In the genomic region with DNA sequence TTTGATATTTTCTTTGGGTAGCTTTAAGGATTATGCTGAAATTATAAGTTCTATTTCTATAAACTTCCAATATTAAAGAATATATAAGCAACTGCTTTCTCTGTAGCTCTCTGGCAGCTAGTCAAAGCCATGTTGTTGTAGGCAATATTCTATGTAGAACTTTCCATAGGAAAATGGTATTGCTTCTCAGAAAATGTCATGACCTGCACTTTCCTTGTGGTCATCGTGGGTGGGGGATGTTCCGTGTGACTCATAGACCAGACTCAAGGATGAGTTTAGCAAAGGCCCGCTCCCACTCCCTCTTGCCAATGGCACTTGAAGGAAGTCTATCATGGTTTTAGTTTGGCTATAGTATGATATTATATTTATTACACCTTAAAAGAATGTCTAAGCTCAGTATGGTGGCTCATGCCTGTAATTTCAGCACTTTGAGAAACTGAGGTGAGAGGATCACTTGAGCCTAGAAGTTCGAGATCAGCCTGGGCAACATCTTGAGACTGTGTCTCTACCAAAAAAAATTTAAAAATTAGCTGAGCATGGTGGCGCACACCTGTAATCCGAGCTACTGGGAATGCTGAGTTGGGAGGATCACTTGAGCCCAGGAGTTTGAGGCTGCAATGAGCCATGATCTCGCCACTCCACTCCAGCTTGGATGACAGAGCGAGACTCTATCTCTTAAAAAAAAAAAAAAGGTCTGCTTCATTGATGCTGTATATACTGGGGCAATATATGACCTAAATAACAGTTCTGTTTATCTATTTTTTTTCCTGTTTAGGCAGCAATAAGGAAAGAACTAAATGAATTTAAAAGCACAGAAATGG, we compare ENCODE assay signal across 9 cellular contexts. TPM values are rescaled to one million over a fixed set of nuclear protein-coding genes. Genes with fewer than 3 reads are reported as not detected.
DNase-seq lines count a peak whose midpoint lies in the region; ATAC-seq and TF ChIP-seq lines count a peak whose summit lies in the region.
"Had no signal": no experiment of that assay in that cellular context is flagged by ENCODE, and none has a peak within 500 bp of the region (broad histone marks: within the 10 kb centered on the region; RNA-seq: fewer than 3 reads in every experiment).

No MANE protein-coding gene starts in this region.

- no peak overlapping the region for H3K4me3 Mint-ChIP-seq in activated naive CD8-positive, alpha-beta T cell treated with anti-CD3 and anti-CD28 coated beads for 36 hours
- H3K4me3 Mint-ChIP-seq in osteocyte (ENCODE audit: unreplicated experiment) (no peak overlapping the region), Caco-2 (ENCODE audit: unreplicated experiment) (no peak overlapping the region)

- DNase-seq in PC-3 (peak; percentile 25), osteocyte (ENCODE audit: extremely low spot score, unreplicated experiment) (no peak), gastrocnemius medialis (no peak), Caco-2 (no peak)
- peak; percentile 86 for DNase-seq in activated naive CD8-positive, alpha-beta T cell treated with anti-CD3 and anti-CD28 coated beads for 36 hours
- DNase-seq: cortex of kidney had no signal

- peaks cover 0 to 9% (median 0%) of the 10 kb centered on the region in 11 experiments; a peak in 1 of 22 replicates for H3K36me3 ChIP-seq in BLaER1 treated with 17β-estradiol and CSF1 and Interleukin-3, amounts not matched to agents 10 nM and 100 nM
- H3K36me3 ChIP-seq in PC-3 (ENCODE audit: low read depth, low read length), result no peaks in the 10 kb centered on the region
- no peaks in the 10 kb centered on the region for H3K36me3 ChIP-seq in gastrocnemius medialis
- H3K36me3 ChIP-seq in Caco-2 (ENCODE audit: control insufficient read depth, insufficient read depth, low read length), result peaks cover 3% of the 10 kb centered on the region

- peaks cover 2% of the 10 kb centered on the region for H3K9me3 Mint-ChIP-seq in activated naive CD8-positive, alpha-beta T cell treated with anti-CD3 and anti-CD28 coated beads for 36 hours
- H3K9me3 Mint-ChIP-seq in osteocyte (ENCODE audit: unreplicated experiment), result no peaks in the 10 kb centered on the region
- no peaks in the 10 kb centered on the region for H3K9me3 Mint-ChIP-seq in Caco-2 (ENCODE audit: unreplicated experiment)

- no peaks in the 10 kb centered on the region for H3K9me2 ChIP-seq in PC-3 (replicated peaks; ENCODE audit: low read length)

- 0 out of 22 replicates have a peak, but pooled peaks cover 0 to 8% (median 0%) of the 10 kb centered on the region in 11 experiments for H3K9me3 ChIP-seq in BLaER1 treated with 17β-estradiol and CSF1 and Interleukin-3, amounts not matched to agents 10 nM and 100 nM (replicated peaks in 1 of 11)
- H3K9me3 ChIP-seq in PC-3 (ENCODE audit: low read length), result no peaks in the 10 kb centered on the region
- H3K9me3 ChIP-seq in gastrocnemius medialis, result no peaks in the 10 kb centered on the region
- no peaks in the 10 kb centered on the region for H3K9me3 ChIP-seq in Caco-2

- peak overlapping the region in 2 of 11 experiments; percentile 38 to 49; a peak in 3 of 22 replicates for H3K9ac ChIP-seq in BLaER1 treated with 17β-estradiol and CSF1 and Interleukin-3, amounts not matched to agents 10 nM and 100 nM
- H3K9ac ChIP-seq in PC-3 (ENCODE audit: low read length), result no peak overlapping the region

- H3K4me3 ChIP-seq in BLaER1 treated with 17β-estradiol and CSF1 and Interleukin-3, amounts not matched to agents 10 nM and 100 nM, result no peak overlapping the region
- H3K4me3 ChIP-seq in PC-3 (ENCODE audit: low read length) (no peak overlapping the region), gastrocnemius medialis (no peak overlapping the region), Caco-2 (ENCODE audit: low read depth, low read length) (no peak overlapping the region)

- POLR2A ChIA-PET in PC-3 (lab: Charles Lee; ENCODE audit: unreplicated experiment), result no interaction called here
- POLR2A ChIA-PET in Caco-2 (lab: Charles Lee), result no interaction called here

- no peaks in the 10 kb centered on the region for H3K79me2 ChIP-seq in PC-3 (ENCODE audit: low read length)

- TF ChIP-seq CTCF in PC-3 (conservative IDR thresholded peaks at IDR 0.05; ENCODE audit: low read depth, low read length) (no peak), osteocyte (IDR thresholded peaks at IDR 0.05) (no peak), gastrocnemius medialis (IDR thresholded peaks at IDR 0.05 in 4 of 5, conservative IDR thresholded peaks at IDR 0.05 in 1 of 5) (no peak), Caco-2 (IDR thresholded peaks at IDR 0.05; ENCODE audit: insufficient read depth in 1 of 2, low read depth in 1 of 2, low read length in 1 of 2, severe bottlenecking in 1 of 2, unreplicated experiment in 1 of 2) (no peak)

- no peaks in the 10 kb centered on the region for H4K20me1 ChIP-seq in BLaER1 treated with 17β-estradiol and CSF1 and Interleukin-3, amounts not matched to agents 10 nM and 100 nM
- H4K20me1 ChIP-seq in PC-3 (ENCODE audit: low read length), result no peaks in the 10 kb centered on the region

- CTCF ChIA-PET in PC-3 (lab: Charles Lee) (no interaction called here), Caco-2 (lab: Charles Lee) (no interaction called here)

- no TSS peak for BruUV-seq in PC-3 (replicated peaks; lab: Mats Ljungman, UMichigan)
- BruUV-seq in Caco-2 (replicated peaks; lab: Mats Ljungman, UMichigan), result no TSS peak

- no peak overlapping the region for H2AFZ ChIP-seq in PC-3 (ENCODE audit: low read length)

- TF ChIP-seq POLR2A in gastrocnemius medialis (IDR thresholded peaks at IDR 0.05), result no peak

- H3F3A ChIP-seq in PC-3 (ENCODE audit: low read length, unreplicated experiment), result no peaks in the 10 kb centered on the region

- in situ Hi-C loops in gastrocnemius medialis (cut with MboI; ENCODE audit: low sequenced_read_pairs in 4 of 4), result no loop called here

- peaks cover 48% of the 10 kb centered on the region for H3K36me3 Mint-ChIP-seq in activated naive CD8-positive, alpha-beta T cell treated with anti-CD3 and anti-CD28 coated beads for 36 hours
- H3K36me3 Mint-ChIP-seq in osteocyte (ENCODE audit: unreplicated experiment) (peaks cover 53% of the 10 kb centered on the region), Caco-2 (ENCODE audit: insufficient read depth, unreplicated experiment) (peaks cover 41% of the 10 kb centered on the region)

- H3K27ac Mint-ChIP-seq in activated naive CD8-positive, alpha-beta T cell treated with anti-CD3 and anti-CD28 coated beads for 36 hours, result peak overlapping the region; percentile 93
- peak overlapping the region; percentile 90 for H3K27ac Mint-ChIP-seq in osteocyte (ENCODE audit: unreplicated experiment)
- H3K27ac Mint-ChIP-seq in Caco-2 (ENCODE audit: unreplicated experiment), result no peak overlapping the region

- H3K4me1 ChIP-seq in BLaER1 treated with 17β-estradiol and CSF1 and Interleukin-3, amounts not matched to agents 10 nM and 100 nM, result peaks cover 0 to 75% (median 13%) of the 10 kb centered on the region in 10 experiments; a peak in 11 of 20 replicates
- no peaks in the 10 kb centered on the region for H3K4me1 ChIP-seq in PC-3 (ENCODE audit: insufficient read depth, low read length)
- H3K4me1 ChIP-seq in gastrocnemius medialis, result no peaks in the 10 kb centered on the region
- H3K4me1 ChIP-seq in Caco-2, result no peaks in the 10 kb centered on the region

- H3K27me3 ChIP-seq in BLaER1 treated with 17β-estradiol and CSF1 and Interleukin-3, amounts not matched to agents 10 nM and 100 nM, result no peaks in the 10 kb centered on the region
- H3K27me3 ChIP-seq in PC-3 (ENCODE audit: low read length) (no peaks in the 10 kb centered on the region), gastrocnemius medialis (no peaks in the 10 kb centered on the region), Caco-2 (replicated peaks; ENCODE audit: control insufficient read depth, insufficient read depth, low read length) (no peaks in the 10 kb centered on the region)

- no peak for ATAC-seq in PC-3
- no peak for ATAC-seq in HG03521 (IDR thresholded peaks at IDR 0.05; ENCODE audit: unreplicated experiment)
- no peak for ATAC-seq in gastrocnemius medialis
- ATAC-seq in HG03571 (IDR thresholded peaks at IDR 0.05; ENCODE audit: unreplicated experiment), result no peak

- H3K4me2 ChIP-seq in BLaER1 treated with 17β-estradiol and CSF1 and Interleukin-3, amounts not matched to agents 10 nM and 100 nM, result peak overlapping the region in 5 of 11 experiments; percentile 7 to 85 (median 77); a peak in 9 of 22 replicates
- H3K4me2 ChIP-seq in PC-3 (ENCODE audit: low read length), result no peak overlapping the region

- H3K27me3 Mint-ChIP-seq in activated naive CD8-positive, alpha-beta T cell treated with anti-CD3 and anti-CD28 coated beads for 36 hours, result no peaks in the 10 kb centered on the region
- H3K27me3 Mint-ChIP-seq in osteocyte (ENCODE audit: unreplicated experiment) (no peaks in the 10 kb centered on the region), Caco-2 (ENCODE audit: insufficient read depth, unreplicated experiment) (no peaks in the 10 kb centered on the region)

- intact Hi-C loops in PC-3 (cut with micrococcal nuclease), result no loop called here
- intact Hi-C loops in gastrocnemius medialis (cut with DNase I; ENCODE audit: low total_unique reads), result no loop called here
- intact Hi-C loops in Caco-2 (cut with micrococcal nuclease; ENCODE audit: unreplicated experiment), result no loop called here

- H3K4me1 Mint-ChIP-seq in activated naive CD8-positive, alpha-beta T cell treated with anti-CD3 and anti-CD28 coated beads for 36 hours, result peaks cover 41% of the 10 kb centered on the region
- H3K4me1 Mint-ChIP-seq in osteocyte (ENCODE audit: unreplicated experiment) (peaks cover 47% of the 10 kb centered on the region), Caco-2 (ENCODE audit: low read depth, unreplicated experiment) (no peaks in the 10 kb centered on the region)

- H3K27ac ChIP-seq in BLaER1 treated with 17β-estradiol and CSF1 and Interleukin-3, amounts not matched to agents 10 nM and 100 nM, result peak overlapping the region in 6 of 11 experiments; percentile 10 to 78 (median 48); a peak in 9 of 22 replicates
- no peak overlapping the region for H3K27ac ChIP-seq in PC-3 (ENCODE audit: low read length)
- H3K27ac ChIP-seq in gastrocnemius medialis, result no peak overlapping the region

RNA-seq across cellular contexts. Expression of a gene that starts 36.6 kb away (rescaled TPM):
- total RNA-seq in PC-3 (2014; rRNA removed) (20.7 and 25.1 TPM in 2 replicates), osteocyte (20.3 and 22.1 TPM in 2 replicates), gastrocnemius medialis (10 to 100 TPM; 13.0 to 25.6 (median 18.5) TPM), Caco-2 (2022) (36.2 and 38.1 TPM in 2 replicates)
- 10 to 100 TPM; 63.6 to 65.1 TPM for total RNA-seq in activated naive CD8-positive, alpha-beta T cell treated with anti-CD3 and anti-CD28 coated beads for 36 hours

RNA-seq across cellular contexts. Expression of a gene that starts 57.8 kb away (rescaled TPM):
- total RNA-seq in PC-3 (2014; rRNA removed), result not detected in 2 replicates
- not detected for total RNA-seq in activated naive CD8-positive, alpha-beta T cell treated with anti-CD3 and anti-CD28 coated beads for 36 hours
- total RNA-seq in osteocyte, result not detected in 2 replicates
- not detected for total RNA-seq in gastrocnemius medialis
- not detected in 2 replicates for total RNA-seq in Caco-2 (2022)

Comparison
In these comparisons a context has a peak if more than half of its experiments do, and no peak if none do; other contexts are left out.
1. H3K27ac ChIP-seq: peak in BLaER1 treated with 17β-estradiol and CSF1 and Interleukin-3, amounts not matched to agents 10 nM and 100 nM (6 of 11); none in PC-3 (single experiment) and gastrocnemius medialis (0 of 4).
2. DNase-seq: peak in PC-3 (single experiment) and activated naive CD8-positive, alpha-beta T cell treated with anti-CD3 and anti-CD28 coated beads for 36 hours (single experiment); none in osteocyte (single experiment), gastrocnemius medialis (0 of 2) and Caco-2 (0 of 2).